In genomic region chr12:72978999-72979398, GRCh38 we compare ENCODE assay signal across 9 cellular contexts.
"Had no signal": no experiment of that assay in that cellular context is flagged by ENCODE, and none has a peak within 500 bp of the region (broad histone marks: within the 10 kb centered on the region; RNA-seq: fewer than 3 reads in every experiment).

No MANE protein-coding gene starts in this region.

- H3K4me2 ChIP-seq: GM23338 had no signal

- ATAC-seq: GM23338, HCT116 had no signal

- H3K9ac ChIP-seq: GM23248 had no signal

- DNase-seq: GM23248, GOT3, H7, H9, HCEC 1CT, HFFc6 had no signal

- H3K9me3 ChIP-seq: HAP-1 had no signal

- H3K27ac ChIP-seq: GM23248 had no signal

- H3K36me3 ChIP-seq: HAP-1 had no signal

- H2AFZ ChIP-seq: GM23248, GM23338 had no signal

- H3K4me3 ChIP-seq: GM23248, GM23338, HAP-1 had no signal

- H3K4me1 ChIP-seq: HAP-1 had no signal
